ENCODE assay signal across 16 cellular contexts in the genomic region with DNA sequence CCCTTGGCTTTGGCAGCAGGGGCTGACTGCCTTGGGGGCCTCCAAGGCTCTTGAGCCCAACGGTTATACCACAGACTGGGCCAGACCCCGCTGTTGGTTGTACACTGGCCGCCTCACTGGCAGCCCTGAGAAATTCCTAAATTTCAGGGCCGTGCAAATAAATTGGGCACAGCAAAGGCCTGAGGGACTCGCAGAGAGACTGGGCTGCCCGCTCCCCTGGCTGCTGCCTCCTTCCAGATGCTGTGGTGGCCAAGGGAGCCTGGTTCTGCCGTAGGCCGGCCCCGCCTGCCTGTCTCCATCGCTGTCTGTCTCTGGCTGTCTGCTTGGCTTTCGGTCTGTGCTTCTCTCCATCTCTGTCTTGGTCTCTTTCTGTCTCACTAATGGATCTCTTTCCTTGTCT. TPM values are rescaled to one million over a fixed set of nuclear protein-coding genes. Genes with fewer than 3 reads are reported as not detected.
A peak's percentile ranks its signal among the peaks of the same experiment; 100 is the strongest.
DNase-seq lines count a peak whose midpoint lies in the region; ATAC-seq and TF ChIP-seq lines count a peak whose summit lies in the region.
"Had no signal": no experiment of that assay in that cellular context is flagged by ENCODE, and none has a peak within 500 bp of the region (broad histone marks: within the 10 kb centered on the region; RNA-seq: fewer than 3 reads in every experiment).

No MANE protein-coding gene starts in this region.

- no peak overlapping the region for H3K23ac ChIP-seq in mesenchymal stem cell (ENCODE audit: low read length in 2 of 2)

- H3K27me3 ChIP-seq in left ventricle myocardium inferior (ENCODE audit: low read depth): peaks cover 36% of the 10 kb centered on the region
- peaks cover 0 to 35% of the 10 kb centered on the region in 2 experiments for H3K27me3 ChIP-seq in mesenchymal stem cell (ENCODE audit: control insufficient read depth in 1 of 2, insufficient read depth in 1 of 2, low read length in 2 of 2)
- peaks cover 0 to 7% (median 2%) of the 10 kb centered on the region in 5 donors for H3K27me3 ChIP-seq in subcutaneous abdominal adipose tissue (ENCODE audit: control insufficient read depth in 5 of 5, insufficient read depth in 4 of 5, low read length in 5 of 5)
- H3K27me3 ChIP-seq in HAP-1 (ENCODE audit: low read depth): peaks cover 17% of the 10 kb centered on the region
- H3K27me3 ChIP-seq: BLaER1 had no signal

- no peak overlapping the region for H3K14ac ChIP-seq in mesenchymal stem cell (ENCODE audit: low read length in 2 of 2)

- no peaks in the 10 kb centered on the region for H3K9me3 ChIP-seq in left ventricle myocardium inferior (replicated peaks)
- no peaks in the 10 kb centered on the region for H3K9me3 ChIP-seq in mesenchymal stem cell (ENCODE audit: control insufficient read depth, low read length)
- H3K9me3 ChIP-seq in subcutaneous abdominal adipose tissue (ENCODE audit: control insufficient read depth in 5 of 5, low read length in 5 of 5): peaks cover 0 to 3% (median 0%) of the 10 kb centered on the region in 5 donors
- H3K9me3 ChIP-seq in HAP-1: no peaks in the 10 kb centered on the region
- H3K9me3 ChIP-seq: BLaER1, Caco-2 had no signal

- ATAC-seq in Right ventricle myocardium superior (ENCODE audit: poor library complexity) (peak; percentile 6), HG02981 (IDR thresholded peaks at IDR 0.05; ENCODE audit: unreplicated experiment) (no peak)
- ATAC-seq: GM23338 had no signal

- no peak overlapping the region for H2BK12ac ChIP-seq in mesenchymal stem cell (ENCODE audit: low read length in 2 of 2)

- TF ChIP-seq CTCF in left ventricle myocardium inferior (IDR thresholded peaks at IDR 0.05; ENCODE audit: borderline replicate concordance) (no peak), VCaP (conservative IDR thresholded peaks at IDR 0.05) (no peak)

- no peak overlapping the region for H2BK15ac ChIP-seq in mesenchymal stem cell (ENCODE audit: low read depth, poor library complexity, severe bottlenecking)

- no peak overlapping the region for H4K8ac ChIP-seq in mesenchymal stem cell (ENCODE audit: low read length)

- DNase-seq in Right ventricle myocardium superior: no peak
- no peak for DNase-seq in left ventricle myocardium inferior
- DNase-seq in mesenchymal stem cell: no peak
- no peak for DNase-seq in NCI-H2029 (lab: John Stamatoyannopoulos, UW)
- no peak for DNase-seq in HAP-1 (ENCODE audit: low spot score in 2 of 2)
- DNase-seq: 8988T; AML-193; Caco-2; CD8-positive, alpha-beta memory T cell; GF-D8; H9 had no signal

- WGBS in mesenchymal stem cell: 92% methylated on average over 11 of the region's 11 CpGs

- H3K4me3 ChIP-seq in left ventricle myocardium inferior (no peak overlapping the region), mesenchymal stem cell (ENCODE audit: insufficient read depth in 1 of 2, low read depth in 1 of 2, low read length in 2 of 2) (no peak overlapping the region), subcutaneous abdominal adipose tissue (ENCODE audit: low read depth in 1 of 5, low read length in 5 of 5) (no peak overlapping the region), HAP-1 (no peak overlapping the region)
- H3K4me3 ChIP-seq: BLaER1, GM23338 had no signal

- H3K4me1 ChIP-seq in left ventricle myocardium inferior (peaks cover 63% of the 10 kb centered on the region), mesenchymal stem cell (ENCODE audit: control insufficient read depth, insufficient read depth, low read depth, low read length) (peaks cover 2% of the 10 kb centered on the region), subcutaneous abdominal adipose tissue (ENCODE audit: control insufficient read depth in 5 of 5, insufficient read depth in 5 of 5, low read length in 5 of 5) (peaks cover 10 to 66% (median 52%) of the 10 kb centered on the region in 5 donors), HAP-1 (no peaks in the 10 kb centered on the region)
- H3K4me1 ChIP-seq: Caco-2 had no signal

- H3K18ac ChIP-seq in mesenchymal stem cell (ENCODE audit: low read depth in 1 of 2, low read length in 2 of 2): no peak overlapping the region

- no peaks in the 10 kb centered on the region for H3K36me3 ChIP-seq in left ventricle myocardium inferior
- H3K36me3 ChIP-seq in mesenchymal stem cell (ENCODE audit: control insufficient read depth in 1 of 2, insufficient read depth in 2 of 2, low read depth in 1 of 2, low read length in 2 of 2): peaks cover 0 to 21% of the 10 kb centered on the region in 2 experiments
- peaks cover 0 to 6% (median 0%) of the 10 kb centered on the region in 5 donors for H3K36me3 ChIP-seq in subcutaneous abdominal adipose tissue (ENCODE audit: control insufficient read depth in 5 of 5, insufficient read depth in 5 of 5, low read length in 5 of 5)
- H3K36me3 ChIP-seq in HAP-1 (replicated peaks): no peaks in the 10 kb centered on the region
- H3K36me3 ChIP-seq: BLaER1 had no signal

- in situ Hi-C loops in HAP-1 (cut with MboI; ENCODE audit: low sequenced_read_pairs): no loop called here

- no peak overlapping the region for H2AFZ ChIP-seq in mesenchymal stem cell (ENCODE audit: low read depth, low read length)
- H2AFZ ChIP-seq: GM23338 had no signal

- H3K4ac ChIP-seq in mesenchymal stem cell (ENCODE audit: low read depth in 1 of 2, low read length in 2 of 2): no peak overlapping the region

- H3K4me2 ChIP-seq in mesenchymal stem cell (ENCODE audit: low read length, poor library complexity, severe bottlenecking): no peak overlapping the region
- H3K4me2 ChIP-seq: GM23338 had no signal

- no peak overlapping the region for H2BK5ac ChIP-seq in mesenchymal stem cell (ENCODE audit: low read depth, low read length, poor library complexity, severe bottlenecking)

- H3K79me1 ChIP-seq in mesenchymal stem cell (replicated peaks; ENCODE audit: low read length, poor library complexity, severe bottlenecking): no peaks in the 10 kb centered on the region

- no peak overlapping the region for H2AK5ac ChIP-seq in mesenchymal stem cell (ENCODE audit: low read length, severe bottlenecking)

- no peak overlapping the region for H4K91ac ChIP-seq in mesenchymal stem cell (ENCODE audit: low read length)

- H3K9ac ChIP-seq in mesenchymal stem cell (ENCODE audit: low read length) (peak overlapping the region; percentile 39), subcutaneous abdominal adipose tissue (ENCODE audit: low read length in 5 of 5) (peak overlapping the region in 2 of 5 donors; percentile 21 to 41)
- H3K9ac ChIP-seq: BLaER1 had no signal

- H2BK120ac ChIP-seq in mesenchymal stem cell (ENCODE audit: low read depth, low read length): no peak overlapping the region

- intact Hi-C loops in Right ventricle myocardium superior (cut with DNase I): no loop called here
- intact Hi-C loops in left ventricle myocardium inferior (cut with micrococcal nuclease): no loop called here

- H3K27ac ChIP-seq in left ventricle myocardium inferior (replicated peaks) (no peak overlapping the region), VCaP (peak overlapping the region; percentile 11; the same call in 1 of the 2 replicates), mesenchymal stem cell (ENCODE audit: low read length, poor library complexity, severe bottlenecking) (no peak overlapping the region), subcutaneous abdominal adipose tissue (ENCODE audit: low read depth, low read length) (peak overlapping the region; percentile 59)

RNA-seq across cellular contexts. Expression of gene FBLN2, which starts 9.0 kb away (rescaled TPM):
- total RNA-seq in Right ventricle myocardium superior (69.7 TPM), left ventricle myocardium inferior (56.7 TPM)
- polyA plus RNA-seq in mesenchymal stem cell (2013, experiment 1 of 2): 39.0 TPM
- 37.8 TPM for polyA plus RNA-seq in mesenchymal stem cell (2013, experiment 2 of 2)

Comparison
In these comparisons a context has a peak if more than half of its experiments do, and no peak if none do; other contexts are left out.
1. H3K27ac ChIP-seq: peak in VCaP (single experiment) and subcutaneous abdominal adipose tissue (single experiment); none in left ventricle myocardium inferior (single experiment) and mesenchymal stem cell (single experiment).